8 cellular contexts compared by ENCODE assay signal in genomic region chr20:32485126-32485769, GRCh38.
DNase-seq lines count a peak whose midpoint lies in the region; ATAC-seq and TF ChIP-seq lines count a peak whose summit lies in the region.

No MANE protein-coding gene starts in this region.

- ATAC-seq in lung (ENCODE audit: insufficient read depth, low FRiP score) = peak; percentile 37
- ATAC-seq in GM19467 (IDR thresholded peaks at IDR 0.05; ENCODE audit: unreplicated experiment) = no peak

- WGBS in lung, 2 donors = 3% methylated on average over 17 of the region's 17 CpGs

- H3K4me1 ChIP-seq in lung (ENCODE audit: control insufficient read depth in 2 of 2, insufficient read depth in 2 of 2, low read length in 2 of 2) = peaks cover 2 to 8% of the 10 kb centered on the region in 2 donors

- H3K27me3 ChIP-seq in lung (ENCODE audit: control insufficient read depth, insufficient read depth) = no peaks in the 10 kb centered on the region

- H3K4me3 ChIP-seq in lung = no peak overlapping the region

- in situ Hi-C loops in GM13976 (cut with MboI; ENCODE audit: low sequenced_read_pairs, unreplicated experiment) = no loop called here

- peak overlapping the region in 1 of 2 donors; percentile 56 for H3K27ac ChIP-seq in lung (ENCODE audit: low read depth in 1 of 2, low read length in 1 of 2)

- H3K9me3 ChIP-seq in lung (ENCODE audit: control insufficient read depth in 2 of 2, insufficient read depth in 1 of 2, low read length in 1 of 2) = no peaks in the 10 kb centered on the region

- TF ChIP-seq CTCF in GM13976 (IDR thresholded peaks at IDR 0.05; ENCODE audit: borderline replicate concordance, control extremely low read depth, extremely low read depth, insufficient read depth, missing control alignments) (peak; percentile 78), lung (IDR thresholded peaks at IDR 0.05; ENCODE audit: control extremely low read depth, extremely low read depth) (peak; percentile 58)

- H3K36me3 ChIP-seq in lung (ENCODE audit: control insufficient read depth in 2 of 2, insufficient read depth in 2 of 2, low read length in 2 of 2) = peaks cover 0 to 2% of the 10 kb centered on the region in 2 donors

- DNase-seq in GM13976 (ENCODE audit: low spot score) = peak; percentile 76
- DNase-seq in HK-2 (ENCODE audit: unreplicated experiment) = peak; percentile 74
- peak; percentile 77 for DNase-seq in NCI-H82 treated with DMSO at 0.1 percent for 48 hours (lab: John Stamatoyannopoulos, UW; ENCODE audit: unreplicated experiment)
- peak; percentile 82 for DNase-seq in activated CD4-positive, alpha-beta T cell treated with anti-CD3 and anti-CD28 coated beads, Interleukin-2, amount 50 U/mL, for 4 hours
- DNase-seq in ecto neural progenitor cell (ENCODE audit: low spot score) = peak; percentile 73
- peak; percentile 68 for DNase-seq in lung (ENCODE audit: low spot score)
- DNase-seq in stimulated activated CD4-positive, alpha-beta T cell treated with anti-CD3 and anti-CD28 coated beads, TNF-alpha, amount 100 ng/mL, for 24 hours (ENCODE audit: low read depth in 3 of 3) = peak; percentile 59 to 81 (median 66)
